Comparison of ENCODE assay signal across 15 cellular contexts in genomic region chr2:160613466-160614153, GRCh38.
DNase-seq lines count a peak whose midpoint lies in the region; ATAC-seq and TF ChIP-seq lines count a peak whose summit lies in the region.
"Had no signal": no experiment of that assay in that cellular context is flagged by ENCODE, and none has a peak within 500 bp of the region (broad histone marks: within the 10 kb centered on the region; RNA-seq: fewer than 3 reads in every experiment).

No MANE protein-coding gene starts in this region.

- no peak overlapping the region for H3K4me3 Mint-ChIP-seq in CD8-positive, alpha-beta memory T cell
- H3K4me3 Mint-ChIP-seq: B cell had no signal

- peaks cover 10 to 22% (median 14%) of the 10 kb centered on the region in 5 donors for H3K9me3 Mint-ChIP-seq in CD8-positive, alpha-beta memory T cell

- no peak for ATAC-seq in HG03097 (IDR thresholded peaks at IDR 0.05; ENCODE audit: low FRiP score, unreplicated experiment)
- ATAC-seq: left ventricle myocardium superior had no signal

- TF ChIP-seq CTCF in fibroblast of pulmonary artery (IDR thresholded peaks at IDR 0.05; ENCODE audit: low read length, missing control alignments): no peak

- H3K4me1 ChIP-seq in CD8-positive, alpha-beta memory T cell (ENCODE audit: insufficient read depth, low read length): peaks cover 11% of the 10 kb centered on the region

- peak overlapping the region in 1 of 8 donors; percentile 48 for H3K27ac Mint-ChIP-seq in CD8-positive, alpha-beta memory T cell
- H3K27ac Mint-ChIP-seq: B cell had no signal

- POLR2A ChIA-PET in CD8-positive, alpha-beta memory T cell (lab: Charles Lee): no interaction called here

- CTCF ChIA-PET in CD8-positive, alpha-beta memory T cell (lab: Charles Lee): interaction anchor here (1.8 kb wide), 1 partner anchor 18 kb away, joined by 4 read pairs; no protein-coding TSS in a partner anchor

- H3K27ac ChIP-seq in SK-N-MC: peak overlapping the region; percentile 95
- H3K27ac ChIP-seq in CD8-positive, alpha-beta memory T cell (ENCODE audit: low read depth, low read length): no peak overlapping the region
- H3K27ac ChIP-seq: coronary artery, vagina had no signal

- H3K4me3 ChIP-seq in SK-N-MC (no peak overlapping the region), fibroblast of pulmonary artery (replicated peaks; ENCODE audit: low read depth, low read length) (no peak overlapping the region)
- no peak overlapping the region for H3K4me3 ChIP-seq in CD8-positive, alpha-beta memory T cell (ENCODE audit: low read length)
- H3K4me3 ChIP-seq: coronary artery, vagina had no signal

- no peaks in the 10 kb centered on the region for H3K27me3 ChIP-seq in CD8-positive, alpha-beta memory T cell (ENCODE audit: insufficient read depth, low read length, poor library complexity, severe bottlenecking)
- H3K27me3 ChIP-seq: vagina had no signal

- H3K9ac ChIP-seq in SK-N-MC (ENCODE audit: insufficient read length): no peak overlapping the region

- H3K27me3 Mint-ChIP-seq in CD8-positive, alpha-beta memory T cell: peaks cover 6 to 40% of the 10 kb centered on the region in 2 donors

- peaks cover 3 to 4% (median 3%) of the 10 kb centered on the region in 3 donors for H3K4me1 Mint-ChIP-seq in CD8-positive, alpha-beta memory T cell
- H3K4me1 Mint-ChIP-seq: B cell had no signal

- H3K36me3 ChIP-seq in SK-N-MC (ENCODE audit: insufficient read depth, low read length): no peaks in the 10 kb centered on the region; the same call in 1 of the 2 replicates
- H3K36me3 ChIP-seq in CD8-positive, alpha-beta memory T cell (ENCODE audit: insufficient read depth, low read length): no peaks in the 10 kb centered on the region
- H3K36me3 ChIP-seq: vagina had no signal

- peaks cover 4% of the 10 kb centered on the region; the same call in 1 of the 2 replicates for H3K9me3 ChIP-seq in SK-N-MC (ENCODE audit: low read depth, low read length)
- peaks cover 6% of the 10 kb centered on the region for H3K9me3 ChIP-seq in CD8-positive, alpha-beta memory T cell (ENCODE audit: low read length)

- peaks cover 0 to 27% (median 6%) of the 10 kb centered on the region in 3 donors for H3K36me3 Mint-ChIP-seq in CD8-positive, alpha-beta memory T cell

- DNase-seq in A172 (ENCODE audit: low spot score): peak; percentile 82
- peak; percentile 60 for DNase-seq in H4 (ENCODE audit: low spot score)
- DNase-seq in SK-N-MC (ENCODE audit: low read depth, low spot score): no peak
- peak; percentile 65 for DNase-seq in fibroblast of pulmonary artery (ENCODE audit: low read depth)
- no peak for DNase-seq in cortex of kidney (lab: John Stamatoyannopoulos, UW)
- no peak for DNase-seq in CD8-positive, alpha-beta memory T cell
- no peak for DNase-seq in central memory CD4-positive, alpha-beta T cell
- DNase-seq: activated CD4-positive, alpha-beta T cell treated with anti-CD3 and anti-CD28 coated beads for 4 hours; activated gamma-delta T cell; left ventricle myocardium superior; NCI-H774 had no signal

Comparison
In these comparisons a context has a peak if more than half of its experiments do, and no peak if none do; other contexts are left out.
1. DNase-seq: peak in A172 (single experiment), H4 (single experiment) and fibroblast of pulmonary artery (single experiment); none in SK-N-MC (single experiment), cortex of kidney (single experiment), CD8-positive, alpha-beta memory T cell (0 of 5) and central memory CD4-positive, alpha-beta T cell (single experiment).